In the genomic region with DNA sequence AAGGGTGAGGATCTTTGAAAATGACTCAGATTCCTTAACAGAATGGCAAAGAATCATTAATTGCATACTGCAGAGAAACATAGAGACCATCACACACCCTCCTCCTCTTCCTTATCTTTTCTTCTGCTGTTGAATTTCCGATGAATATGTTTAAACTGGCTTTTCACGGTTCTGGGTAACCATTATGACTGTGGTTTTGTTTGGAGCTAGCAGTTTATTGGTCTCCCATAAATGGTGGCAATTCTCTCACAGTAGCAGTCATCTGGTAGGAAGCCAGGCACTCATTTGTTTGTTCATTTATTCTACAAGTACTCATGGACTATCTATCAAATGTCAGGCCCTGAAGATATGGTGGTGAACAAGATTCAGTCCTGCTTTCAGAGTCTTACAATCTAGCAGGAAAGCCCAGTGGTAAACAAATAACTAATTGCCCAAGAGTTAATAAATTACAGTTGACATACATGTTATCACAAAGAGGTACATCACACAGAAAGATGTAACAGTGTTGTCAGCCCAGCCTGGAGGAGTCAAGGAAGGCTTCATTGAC, we compare ENCODE assay signal across 18 cellular contexts.
DNase-seq lines count a peak whose midpoint lies in the region; ATAC-seq, FAIRE-seq and TF ChIP-seq lines count a peak whose summit lies in the region.
"Had no signal": no experiment of that assay in that cellular context is flagged by ENCODE, and none has a peak within 500 bp of the region (broad histone marks: within the 10 kb centered on the region; RNA-seq: fewer than 3 reads in every experiment).

No MANE protein-coding gene starts in this region.

- TF ChIP-seq CTCF in HEK293 (tag by site-specific recombination; IDR thresholded peaks at IDR 0.05), result no peak

- FAIRE-seq in TTC549 (lab: Jason Lieb, UNC), result peak; percentile 96
- FAIRE-seq: H54 had no signal

- no peak overlapping the region for H3K4me3 ChIP-seq in HEK293 (ENCODE audit: low read depth, low read length)
- H3K4me3 ChIP-seq in effector memory CD4-positive, alpha-beta T cell (ENCODE audit: insufficient read depth, low read depth, low read length, poor library complexity, severe bottlenecking), result no peak overlapping the region

- H3K27ac ChIP-seq in HEK293 (ENCODE audit: extremely low read depth, low read depth, low read length), result no peak overlapping the region
- no peak overlapping the region for H3K27ac ChIP-seq in effector memory CD4-positive, alpha-beta T cell (ENCODE audit: insufficient read depth, low read length, poor library complexity, severe bottlenecking)

- CTCF ChIA-PET in HEK293 (lab: Yijun Ruan, JAX), result no interaction called here

- no peak for DNase-seq in left colon
- DNase-seq in effector memory CD4-positive, alpha-beta T cell, result no peak
- no peak for DNase-seq in OCI-M2 (lab: John Stamatoyannopoulos, UW; ENCODE audit: unreplicated experiment)
- no peak for DNase-seq in sciatic nerve (ENCODE audit: low spot score)
- DNase-seq: DND-41; NCI-H1105; NCI-H1694; NCI-H2081 treated with DMSO at 0.1 percent for 48 hours; NCI-H748 treated with DMSO at 0.1 percent for 48 hours; NK-92 treated with Interleukin-12 subunit alpha and Interleukin-12 subunit beta, amount 100 ng/mL, for 24 hours; OCI-M1; SHP77 treated with DMSO at 0.1 percent for 48 hours; T-cell had no signal

- no peaks in the 10 kb centered on the region for H3K36me3 ChIP-seq in HEK293 (ENCODE audit: control insufficient read depth in 2 of 2, insufficient read depth in 1 of 2, low read length in 2 of 2)
- no peaks in the 10 kb centered on the region for H3K36me3 ChIP-seq in effector memory CD4-positive, alpha-beta T cell (ENCODE audit: control insufficient read depth, insufficient read depth, low read length)

- intact Hi-C loops in left colon (cut with DNase I, micrococcal nuclease) (no loop called here), sciatic nerve (cut with DNase I) (no loop called here)

- H3K9me3 ChIP-seq in HEK293 (ENCODE audit: control insufficient read depth, insufficient read depth, low read depth, low read length), result no peaks in the 10 kb centered on the region
- H3K9me3 ChIP-seq in effector memory CD4-positive, alpha-beta T cell (ENCODE audit: control insufficient read depth, low read length), result no peaks in the 10 kb centered on the region

- peaks cover 45% of the 10 kb centered on the region for H3K4me1 ChIP-seq in HEK293 (ENCODE audit: control insufficient read depth, insufficient read depth, low read length)
- H3K4me1 ChIP-seq in effector memory CD4-positive, alpha-beta T cell (ENCODE audit: control insufficient read depth, insufficient read depth, low read length, poor library complexity, severe bottlenecking), result no peaks in the 10 kb centered on the region

- H3K27me3 ChIP-seq in effector memory CD4-positive, alpha-beta T cell (replicated peaks; ENCODE audit: control insufficient read depth, insufficient read depth, low read length, poor library complexity, severe bottlenecking), result no peaks in the 10 kb centered on the region

- peak; percentile 77 for ATAC-seq in left colon
- no peak for ATAC-seq in sciatic nerve
- ATAC-seq in GM19455 (IDR thresholded peaks at IDR 0.05; ENCODE audit: unreplicated experiment), result no peak
- ATAC-seq: SK-N-SH treated with all-trans-retinoic acid at 6 μM for 48 hours, T-cell had no signal

- POLR2A ChIA-PET in HEK293 (lab: Yijun Ruan, JAX), result no interaction called here

TF ChIP-seq in HEK293, 187 proteins besides CTCF, POLR2A, EP300 and RAD21 (continues in another document):
- TF ChIP-seq, protein P1, sequence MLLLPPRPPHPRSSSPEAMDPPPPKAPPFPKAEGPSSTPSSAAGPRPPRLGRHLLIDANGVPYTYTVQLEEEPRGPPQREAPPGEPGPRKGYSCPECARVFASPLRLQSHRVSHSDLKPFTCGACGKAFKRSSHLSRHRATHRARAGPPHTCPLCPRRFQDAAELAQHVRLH (tag by site-specific recombination; IDR thresholded peaks at IDR 0.05), result no peak
- TF ChIP-seq, protein P2, sequence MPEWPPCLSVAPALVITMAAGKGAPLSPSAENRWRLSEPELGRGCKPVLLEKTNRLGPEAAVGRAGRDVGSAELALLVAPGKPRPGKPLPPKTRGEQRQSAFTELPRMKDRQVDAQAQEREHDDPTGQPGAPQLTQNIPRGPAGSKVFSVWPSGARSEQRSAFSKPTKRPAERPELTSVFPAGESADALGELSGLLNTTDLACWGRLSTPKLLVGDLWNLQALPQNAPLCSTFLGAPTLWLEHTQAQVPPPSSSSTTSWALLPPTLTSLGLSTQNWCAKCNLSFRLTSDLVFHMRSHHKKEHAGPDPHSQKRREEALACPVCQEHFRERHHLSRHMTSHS (tag by site-specific recombination; IDR thresholded peaks at IDR 0.05), result no peak
- TF ChIP-seq, protein P3, sequence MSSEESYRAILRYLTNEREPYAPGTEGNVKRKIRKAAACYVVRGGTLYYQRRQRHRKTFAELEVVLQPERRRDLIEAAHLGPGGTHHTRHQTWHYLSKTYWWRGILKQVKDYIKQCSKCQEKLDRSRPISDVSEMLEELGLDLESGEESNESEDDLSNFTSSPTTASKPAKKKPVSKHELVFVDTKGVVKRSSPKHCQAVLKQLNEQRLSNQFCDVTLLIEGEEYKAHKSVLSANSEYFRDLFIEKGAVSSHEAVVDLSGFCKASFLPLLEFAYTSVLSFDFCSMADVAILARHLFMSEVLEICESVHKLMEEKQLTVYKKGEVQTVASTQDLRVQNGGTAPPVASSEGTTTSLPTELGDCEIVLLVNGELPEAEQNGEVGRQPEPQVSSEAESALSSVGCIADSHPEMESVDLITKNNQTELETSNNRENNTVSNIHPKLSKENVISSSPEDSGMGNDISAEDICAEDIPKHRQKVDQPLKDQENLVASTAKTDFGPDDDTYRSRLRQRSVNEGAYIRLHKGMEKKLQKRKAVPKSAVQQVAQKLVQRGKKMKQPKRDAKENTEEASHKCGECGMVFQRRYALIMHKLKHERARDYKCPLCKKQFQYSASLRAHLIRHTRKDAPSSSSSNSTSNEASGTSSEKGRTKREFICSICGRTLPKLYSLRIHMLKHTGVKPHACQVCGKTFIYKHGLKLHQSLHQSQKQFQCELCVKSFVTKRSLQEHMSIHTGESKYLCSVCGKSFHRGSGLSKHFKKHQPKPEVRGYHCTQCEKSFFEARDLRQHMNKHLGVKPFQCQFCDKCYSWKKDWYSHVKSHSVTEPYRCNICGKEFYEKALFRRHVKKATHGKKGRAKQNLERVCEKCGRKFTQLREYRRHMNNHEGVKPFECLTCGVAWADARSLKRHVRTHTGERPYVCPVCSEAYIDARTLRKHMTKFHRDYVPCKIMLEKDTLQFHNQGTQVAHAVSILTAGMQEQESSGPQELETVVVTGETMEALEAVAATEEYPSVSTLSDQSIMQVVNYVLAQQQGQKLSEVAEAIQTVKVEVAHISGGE (tag by site-specific recombination; conservative IDR thresholded peaks at IDR 0.05; ENCODE audit: low read depth), result no peak
- TF ChIP-seq ZNF626 (tag by site-specific recombination; IDR thresholded peaks at IDR 0.05), result no peak
- TF ChIP-seq KLF9 (tag by site-specific recombination; IDR thresholded peaks at IDR 0.05; ENCODE audit: low read depth), result no peak
- no peak for TF ChIP-seq ZNF544 (tag by site-specific recombination; IDR thresholded peaks at IDR 0.05)
- TF ChIP-seq ZNF211 (tag by site-specific recombination; IDR thresholded peaks at IDR 0.05; ENCODE audit: low read depth), result no peak
- TF ChIP-seq ZNF10 (tag by site-specific recombination; IDR thresholded peaks at IDR 0.05), result no peak
- no peak for TF ChIP-seq ZNF341 (tag by site-specific recombination; IDR thresholded peaks at IDR 0.05; ENCODE audit: low read depth)
- TF ChIP-seq ZNF48 (tag by site-specific recombination; IDR thresholded peaks at IDR 0.05), result no peak
- no peak for TF ChIP-seq ZBTB20 (tag by site-specific recombination; IDR thresholded peaks at IDR 0.05)
- TF ChIP-seq, protein P4, sequence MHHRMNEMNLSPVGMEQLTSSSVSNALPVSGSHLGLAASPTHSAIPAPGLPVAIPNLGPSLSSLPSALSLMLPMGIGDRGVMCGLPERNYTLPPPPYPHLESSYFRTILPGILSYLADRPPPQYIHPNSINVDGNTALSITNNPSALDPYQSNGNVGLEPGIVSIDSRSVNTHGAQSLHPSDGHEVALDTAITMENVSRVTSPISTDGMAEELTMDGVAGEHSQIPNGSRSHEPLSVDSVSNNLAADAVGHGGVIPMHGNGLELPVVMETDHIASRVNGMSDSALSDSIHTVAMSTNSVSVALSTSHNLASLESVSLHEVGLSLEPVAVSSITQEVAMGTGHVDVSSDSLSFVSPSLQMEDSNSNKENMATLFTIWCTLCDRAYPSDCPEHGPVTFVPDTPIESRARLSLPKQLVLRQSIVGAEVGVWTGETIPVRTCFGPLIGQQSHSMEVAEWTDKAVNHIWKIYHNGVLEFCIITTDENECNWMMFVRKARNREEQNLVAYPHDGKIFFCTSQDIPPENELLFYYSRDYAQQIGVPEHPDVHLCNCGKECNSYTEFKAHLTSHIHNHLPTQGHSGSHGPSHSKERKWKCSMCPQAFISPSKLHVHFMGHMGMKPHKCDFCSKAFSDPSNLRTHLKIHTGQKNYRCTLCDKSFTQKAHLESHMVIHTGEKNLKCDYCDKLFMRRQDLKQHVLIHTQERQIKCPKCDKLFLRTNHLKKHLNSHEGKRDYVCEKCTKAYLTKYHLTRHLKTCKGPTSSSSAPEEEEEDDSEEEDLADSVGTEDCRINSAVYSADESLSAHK (tag by site-specific recombination; IDR thresholded peaks at IDR 0.05), result no peak
- TF ChIP-seq SCRT1 (tag by site-specific recombination; IDR thresholded peaks at IDR 0.05; ENCODE audit: borderline replicate concordance), result peak; percentile 11; the same call in 1 of the 2 replicates
- TF ChIP-seq, protein P5, sequence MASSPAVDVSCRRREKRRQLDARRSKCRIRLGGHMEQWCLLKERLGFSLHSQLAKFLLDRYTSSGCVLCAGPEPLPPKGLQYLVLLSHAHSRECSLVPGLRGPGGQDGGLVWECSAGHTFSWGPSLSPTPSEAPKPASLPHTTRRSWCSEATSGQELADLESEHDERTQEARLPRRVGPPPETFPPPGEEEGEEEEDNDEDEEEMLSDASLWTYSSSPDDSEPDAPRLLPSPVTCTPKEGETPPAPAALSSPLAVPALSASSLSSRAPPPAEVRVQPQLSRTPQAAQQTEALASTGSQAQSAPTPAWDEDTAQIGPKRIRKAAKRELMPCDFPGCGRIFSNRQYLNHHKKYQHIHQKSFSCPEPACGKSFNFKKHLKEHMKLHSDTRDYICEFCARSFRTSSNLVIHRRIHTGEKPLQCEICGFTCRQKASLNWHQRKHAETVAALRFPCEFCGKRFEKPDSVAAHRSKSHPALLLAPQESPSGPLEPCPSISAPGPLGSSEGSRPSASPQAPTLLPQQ (tag by site-specific recombination; IDR thresholded peaks at IDR 0.05), result no peak
